ENCODE assay signal across 1 cellular context in genomic region chr17:27345141-27345904, GRCh38.
TF ChIP-seq lines count a peak whose summit lies in the region.

No MANE protein-coding gene starts in this region.

TF ChIP-seq in H1, 55 proteins besides CTCF, POLR2A, EP300 and RAD21 (continued from another document):
- TF ChIP-seq CHD7 (IDR thresholded peaks at IDR 0.05; ENCODE audit: insufficient replicate concordance, low read length) = no peak
- no peak for TF ChIP-seq FOSL1 (IDR thresholded peaks at IDR 0.05; ENCODE audit: insufficient read depth, low read depth, low read length)
- TF ChIP-seq ZNF274 (IDR thresholded peaks at IDR 0.05; ENCODE audit: borderline replicate concordance, extremely low read depth, low read length) = no peak
- TF ChIP-seq E2F6 (IDR thresholded peaks at IDR 0.05) = peak; percentile 21; the same call in 1 of the 2 replicates
- TF ChIP-seq TBP (IDR thresholded peaks at IDR 0.05; ENCODE audit: low read depth, low read length) = peak; percentile 88
- peak; percentile 76 for TF ChIP-seq CREB1 (IDR thresholded peaks at IDR 0.05)
- TF ChIP-seq BRCA1 (IDR thresholded peaks at IDR 0.05; ENCODE audit: low read depth, low read length) = no peak
- TF ChIP-seq HDAC6 (IDR thresholded peaks at IDR 0.05; ENCODE audit: low read depth, low read length) = no peak
- TF ChIP-seq GABPA (IDR thresholded peaks at IDR 0.05; ENCODE audit: borderline replicate concordance, insufficient read depth, low read length) = no peak
- TF ChIP-seq SP1 (IDR thresholded peaks at IDR 0.05; ENCODE audit: low read depth, low read length) = peak; percentile 79
- TF ChIP-seq SP2 (IDR thresholded peaks at IDR 0.05; ENCODE audit: low read length) = no peak
- TF ChIP-seq BCL11A (IDR thresholded peaks at IDR 0.05; ENCODE audit: low read depth in 2 of 2, low read length in 2 of 2) = no peak
- no peak for TF ChIP-seq MAFK (IDR thresholded peaks at IDR 0.05; ENCODE audit: low read depth, low read length)
- no peak for TF ChIP-seq KDM5A (IDR thresholded peaks at IDR 0.05; ENCODE audit: low read length)
- no peak for TF ChIP-seq TEAD4 (IDR thresholded peaks at IDR 0.05; ENCODE audit: low read depth, low read length)
- no peak for TF ChIP-seq HDAC2 (IDR thresholded peaks at IDR 0.05; ENCODE audit: borderline replicate concordance in 1 of 2, low read depth in 2 of 2, low read length in 2 of 2)
- no peak; the same call in 1 of the 2 replicates for TF ChIP-seq RBBP5 (IDR thresholded peaks at IDR 0.05; ENCODE audit: borderline replicate concordance, low read depth, low read length)
- peak; percentile 94 for TF ChIP-seq YY1 (IDR thresholded peaks at IDR 0.05; ENCODE audit: low read depth, low read length)
- TF ChIP-seq SP4 (IDR thresholded peaks at IDR 0.05; ENCODE audit: low read length) = no peak
- no peak for TF ChIP-seq CEBPB (IDR thresholded peaks at IDR 0.05; ENCODE audit: low read depth, low read length)
- TF ChIP-seq CBX8 (IDR thresholded peaks at IDR 0.05; ENCODE audit: borderline replicate concordance, low read depth, low read length) = no peak
- TF ChIP-seq ATF3 (IDR thresholded peaks at IDR 0.05; ENCODE audit: insufficient read depth, low read depth, low read length) = no peak
- TF ChIP-seq TAF1 (IDR thresholded peaks at IDR 0.05; ENCODE audit: low read depth, low read length) = peak; percentile 92
- no peak for TF ChIP-seq SIRT6 (IDR thresholded peaks at IDR 0.05; ENCODE audit: low read length)
- TF ChIP-seq CTBP2 (IDR thresholded peaks at IDR 0.05; ENCODE audit: borderline replicate concordance, insufficient read depth, insufficient read length, low read length) = no peak
- TF ChIP-seq CBX5 (IDR thresholded peaks at IDR 0.05; ENCODE audit: low read depth, low read length) = no peak
- peak; percentile 74 for TF ChIP-seq PHF8 (conservative IDR thresholded peaks at IDR 0.05; ENCODE audit: low read depth, low read length)
- TF ChIP-seq JUND (IDR thresholded peaks at IDR 0.05; ENCODE audit: low read length) = peak; percentile 15; the same call in 1 of the 2 replicates
- TF ChIP-seq KDM4A (IDR thresholded peaks at IDR 0.05; ENCODE audit: low read depth, low read length, severe bottlenecking) = no peak
- no peak for TF ChIP-seq BACH1 (IDR thresholded peaks at IDR 0.05; ENCODE audit: low read length)
- TF ChIP-seq MAX (IDR thresholded peaks at IDR 0.05) = peak; percentile 83
- TF ChIP-seq GTF2F1 (IDR thresholded peaks at IDR 0.05; ENCODE audit: borderline replicate concordance, low read depth, low read length) = no peak
- peak; percentile 91 for TF ChIP-seq TAF7 (optimal IDR thresholded peaks at IDR 0.05; ENCODE audit: borderline replicate concordance, low read depth, low read length)
- TF ChIP-seq POLR2AphosphoS5 (IDR thresholded peaks at IDR 0.05; ENCODE audit: low read depth, low read length) = peak; percentile 89
- TF ChIP-seq CHD1 (IDR thresholded peaks at IDR 0.05; ENCODE audit: low read depth, low read length) = peak; percentile 62; the same call in 1 of the 2 replicates
- no peak for TF ChIP-seq EGR1 (IDR thresholded peaks at IDR 0.05; ENCODE audit: borderline replicate concordance, low read depth, low read length)
- no peak for TF ChIP-seq KDM1A (IDR thresholded peaks at IDR 0.05; ENCODE audit: borderline replicate concordance, low read length)
- TF ChIP-seq RFX5 (IDR thresholded peaks at IDR 0.05; ENCODE audit: borderline replicate concordance, low read depth, low read length) = no peak
- no peak for TF ChIP-seq JUN (IDR thresholded peaks at IDR 0.05; ENCODE audit: low read depth, low read length)
- TF ChIP-seq SAP30 (IDR thresholded peaks at IDR 0.05; ENCODE audit: insufficient read depth, insufficient replicate concordance, low read length) = no peak
- no peak for TF ChIP-seq NANOG (IDR thresholded peaks at IDR 0.05; ENCODE audit: insufficient read depth, low read depth, low read length, poor library complexity, severe bottlenecking)
- no peak for TF ChIP-seq SRF (IDR thresholded peaks at IDR 0.05; ENCODE audit: low read depth, low read length)
- peak in 1 of 2 experiments; percentile 44; a peak in 1 of 4 replicates for TF ChIP-seq SIN3A (conservative IDR thresholded peaks at IDR 0.05 in 1 of 2, IDR thresholded peaks at IDR 0.05 in 1 of 2; ENCODE audit: low read depth in 1 of 2, low read length in 2 of 2)
- no peak for TF ChIP-seq USF2 (IDR thresholded peaks at IDR 0.05; ENCODE audit: low read length)
- TF ChIP-seq TCF12 (IDR thresholded peaks at IDR 0.05; ENCODE audit: low read depth, low read length) = no peak
- peak; percentile 41; the same call in 1 of the 2 replicates for TF ChIP-seq POU5F1 (IDR thresholded peaks at IDR 0.05; ENCODE audit: low read depth, low read length)
- TF ChIP-seq RXRA (IDR thresholded peaks at IDR 0.05; ENCODE audit: insufficient read depth, low read depth, low read length) = no peak
- peak; percentile 94 for TF ChIP-seq ASH2L (IDR thresholded peaks at IDR 0.05; ENCODE audit: low read length)
- TF ChIP-seq CHD2 (IDR thresholded peaks at IDR 0.05; ENCODE audit: low read length) = no peak; the same call in 1 of the 2 replicates
- no peak for TF ChIP-seq ATF2 (IDR thresholded peaks at IDR 0.05; ENCODE audit: low read length)
TF ChIP-seq in H1: peak in this region for 15.
